In genomic region chr12:4900327-4900726, GRCh38 we compare ENCODE assay signal across 15 cellular contexts. TPM values are rescaled to one million over a fixed set of nuclear protein-coding genes. Genes with fewer than 3 reads are reported as not detected.
DNase-seq lines count a peak whose midpoint lies in the region; ATAC-seq, FAIRE-seq and TF ChIP-seq lines count a peak whose summit lies in the region.
"Had no signal": no experiment of that assay in that cellular context is flagged by ENCODE, and none has a peak within 500 bp of the region (broad histone marks: within the 10 kb centered on the region; RNA-seq: fewer than 3 reads in every experiment).

No MANE protein-coding gene starts in this region.

- H3K36me3 ChIP-seq in bronchial epithelial cell (ENCODE audit: control insufficient read depth, insufficient read depth, low read length): no peaks in the 10 kb centered on the region
- H3K36me3 ChIP-seq: BLaER1 treated with 17β-estradiol and CSF1 and Interleukin-3, amounts not matched to agents 10 nM and 100 nM; heart left ventricle; suprapubic skin had no signal

- no peak for TF ChIP-seq CTCF in bronchial epithelial cell (IDR thresholded peaks at IDR 0.05; ENCODE audit: insufficient read depth, low read length, severe bottlenecking)
- TF ChIP-seq CTCF in glutamatergic neuron (IDR thresholded peaks at IDR 0.05; ENCODE audit: partially characterized antibody, unreplicated experiment): no peak

- FAIRE-seq in bronchial epithelial cell (lab: Jason Lieb, UNC): no peak

- H3K4me1 Mint-ChIP-seq in glutamatergic neuron (ENCODE audit: low read depth, unreplicated experiment): no peaks in the 10 kb centered on the region
- H3K4me1 Mint-ChIP-seq: activated B cell treated with CpG ODN at 0.5 μM for 24 hours had no signal

- no peaks in the 10 kb centered on the region for H3K9me3 Mint-ChIP-seq in glutamatergic neuron (ENCODE audit: unreplicated experiment)
- H3K9me3 Mint-ChIP-seq: activated B cell treated with CpG ODN at 0.5 μM for 24 hours had no signal

- H3K27ac Mint-ChIP-seq in glutamatergic neuron (ENCODE audit: unreplicated experiment): no peak overlapping the region
- H3K27ac Mint-ChIP-seq: activated B cell treated with CpG ODN at 0.5 μM for 24 hours had no signal

- ATAC-seq in GM19035 (IDR thresholded peaks at IDR 0.05; ENCODE audit: unreplicated experiment) (no peak), GM18505 (IDR thresholded peaks at IDR 0.05; ENCODE audit: unreplicated experiment) (no peak)
- ATAC-seq: heart left ventricle, mucosa of descending colon had no signal

- TF ChIP-seq POLR2A in GM18505 (IDR thresholded peaks at IDR 0.05; ENCODE audit: borderline replicate concordance, extremely low read depth, insufficient read depth, insufficient read length): no peak

- in situ Hi-C loops in Caki2 (cut with HindIII; ENCODE audit: low pct_unique_long_range_greater_than_20kb, low sequenced_read_pairs): no loop called here

- DNase-seq in Caki2 (ENCODE audit: low read depth) (peak; percentile 39), M059J (ENCODE audit: low read depth) (peak; percentile 39), bronchial epithelial cell (ENCODE audit: low read depth) (peak; percentile 22), non-pigmented ciliary epithelial cell (ENCODE audit: low read depth) (peak; percentile 32), glutamatergic neuron (no peak), mucosa of gallbladder (ENCODE audit: low spot score) (no peak)
- DNase-seq: activated B cell treated with CpG ODN at 0.5 μM for 24 hours, DMS79, heart left ventricle, mucosa of descending colon, posterior cingulate gyrus had no signal

- H3K4me3 ChIP-seq in bronchial epithelial cell (ENCODE audit: low read depth, low read length): no peak overlapping the region
- H3K4me3 ChIP-seq: BLaER1 treated with 17β-estradiol and CSF1 and Interleukin-3, amounts not matched to agents 10 nM and 100 nM; heart left ventricle; mucosa of descending colon; suprapubic skin had no signal

- H3K27me3 Mint-ChIP-seq in glutamatergic neuron (ENCODE audit: unreplicated experiment): no peaks in the 10 kb centered on the region

- H3K36me3 Mint-ChIP-seq in glutamatergic neuron (ENCODE audit: unreplicated experiment): peaks cover 2% of the 10 kb centered on the region

- no peaks in the 10 kb centered on the region for H3K27me3 ChIP-seq in bronchial epithelial cell (ENCODE audit: control insufficient read depth, insufficient read depth, low read length)

- no peak overlapping the region for H3K4me3 Mint-ChIP-seq in glutamatergic neuron (ENCODE audit: unreplicated experiment)
- H3K4me3 Mint-ChIP-seq: activated B cell treated with CpG ODN at 0.5 μM for 24 hours had no signal

RNA-seq across cellular contexts. Expression of gene KCNA1, which starts 9.4 kb away (rescaled TPM):
- not detected in 2 replicates for total RNA-seq in Caki2 (2014; rRNA removed; shearing (Covaris generic); ENCODE audit: low replicate concordance)
- not detected in 2 replicates for total RNA-seq in M059J (2014; rRNA removed; shearing (Covaris generic))
- not detected in 2 replicates for total RNA-seq in bronchial epithelial cell
- 0.05 TPM for total RNA-seq in glutamatergic neuron (ENCODE audit: unreplicated experiment)
- total RNA-seq in mucosa of gallbladder: 0.03 TPM
- total RNA-seq: suprapubic skin had no signal

Comparison
In these comparisons a context has a peak if more than half of its experiments do, and no peak if none do; other contexts are left out.
1. DNase-seq: peak in Caki2 (single experiment), M059J (single experiment), bronchial epithelial cell (single experiment) and non-pigmented ciliary epithelial cell (single experiment); none in glutamatergic neuron (single experiment) and mucosa of gallbladder (single experiment).